Comparison of ENCODE assay signal across 23 cellular contexts in genomic region chr16:59252317-59252716, GRCh38.
"Had no signal": no experiment of that assay in that cellular context is flagged by ENCODE, and none has a peak within 500 bp of the region (broad histone marks: within the 10 kb centered on the region; RNA-seq: fewer than 3 reads in every experiment).

No MANE protein-coding gene starts in this region.

- H3K36me3 Mint-ChIP-seq: T-cell had no signal

- H3K4me3 ChIP-seq: SJSA1, SK-N-MC had no signal

- H3K4me3 Mint-ChIP-seq: T-cell had no signal

- H3K36me3 ChIP-seq: SJSA1 had no signal

- H3K27me3 Mint-ChIP-seq: T-cell had no signal

- H3K27me3 ChIP-seq: SJSA1 had no signal

- H3K9me3 ChIP-seq: SJSA1 had no signal

- H3K27ac Mint-ChIP-seq: T-cell had no signal

- H3K4me1 Mint-ChIP-seq: T-cell had no signal

- DNase-seq: KBM-7, MV-4-11, NCI-H1048, NCI-H1105, NCI-H1417, NCI-H1436 treated with DMSO at 0.1 percent for 48 hours, NCI-H1694, NCI-H187 treated with DMSO at 0.1 percent for 48 hours, NCI-H2081, NCI-H2107, NCI-H2227 treated with DMSO at 0.1 percent for 48 hours, NCI-H446, NCI-H510A, NCI-H524 treated with DMSO at 0.1 percent for 48 hours, NCI-H69, NCI-H774, Right ventricle myocardium superior, RPMI8226, SIG-M5, T-cell had no signal

- H3K27ac ChIP-seq: HL-60, SJSA1, SK-N-MC had no signal

- H3K4me1 ChIP-seq: SJSA1 had no signal
